In genomic region chr2:166942377-166942776, GRCh38 we compare ENCODE assay signal across 12 cellular contexts. TPM values are rescaled to one million over a fixed set of nuclear protein-coding genes. Genes with fewer than 3 reads are reported as not detected.
"Had no signal": no experiment of that assay in that cellular context is flagged by ENCODE, and none has a peak within 500 bp of the region (broad histone marks: within the 10 kb centered on the region; RNA-seq: fewer than 3 reads in every experiment).

No MANE protein-coding gene starts in this region.

- H3K36me3 ChIP-seq: HAP-1 had no signal

- H3K4me2 ChIP-seq: GM23338 had no signal

- H3K9ac ChIP-seq: GM23248 had no signal

- H2AFZ ChIP-seq: GM23248, GM23338 had no signal

- FAIRE-seq: H1, H54 had no signal

- H3K27ac ChIP-seq: GM23248 had no signal

- DNase-seq: GM23248, GOT3, H7, H9, HCEC 1CT, HFFc6 had no signal

- H3K4me1 ChIP-seq: HAP-1 had no signal

- ATAC-seq: GM23338, HCT116 had no signal

- H3K9me3 ChIP-seq: HAP-1 had no signal

- H3K4me1 Mint-ChIP-seq: GM23338, H9 had no signal

- H3K27ac Mint-ChIP-seq: GM23338, H9, HFFc6 had no signal

- H3K4me3 ChIP-seq: GM23248, GM23338, HAP-1 had no signal

- H3K4me3 Mint-ChIP-seq: GM23338, H9, HFFc6 had no signal

RNA-seq across cellular contexts. Expression of gene XIRP2, which starts 54.1 kb away (rescaled TPM):
- total RNA-seq: GM23248, H4, H7, HFFc6 had no signal
- polyA plus RNA-seq: GM23248, H1 had no signal
